Comparison of ENCODE assay signal across 10 cellular contexts in the genomic region with DNA sequence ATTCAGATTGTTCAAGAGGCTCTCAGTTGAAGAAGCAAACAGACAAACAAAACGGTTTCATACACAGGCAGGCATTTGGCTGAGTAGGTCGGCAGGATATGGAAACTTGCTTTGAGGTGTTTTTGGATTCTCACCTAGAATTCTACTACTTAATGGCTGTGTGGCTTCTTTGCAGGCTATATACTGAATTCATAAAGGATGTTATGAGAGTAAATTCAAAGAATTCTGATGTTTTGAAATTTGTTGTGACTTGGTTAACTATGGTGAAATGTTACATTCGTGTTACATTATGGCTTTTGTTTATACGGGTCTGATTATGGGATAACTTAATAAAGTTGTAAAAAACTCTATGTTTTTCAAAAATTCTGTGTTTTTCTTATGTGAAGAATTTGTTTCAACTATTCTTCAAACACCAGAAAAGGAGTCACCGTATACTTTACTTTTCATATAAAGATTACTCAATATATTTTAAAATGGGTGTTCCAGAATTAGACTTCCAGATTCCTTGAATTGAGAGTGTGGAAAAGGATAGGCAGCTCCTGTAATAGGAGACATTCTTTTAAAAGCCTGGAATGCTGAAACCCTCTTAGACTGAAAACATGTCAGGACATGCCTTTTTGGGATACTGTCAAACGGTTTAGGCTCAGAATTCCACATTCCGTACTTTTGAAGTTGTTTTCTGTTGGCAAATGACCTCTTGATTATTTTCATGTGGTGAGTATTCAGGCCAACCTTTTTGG. TPM values are rescaled to one million over a fixed set of nuclear protein-coding genes. Genes with fewer than 3 reads are reported as not detected.
DNase-seq lines count a peak whose midpoint lies in the region; ATAC-seq and TF ChIP-seq lines count a peak whose summit lies in the region.
"Had no signal": no experiment of that assay in that cellular context is flagged by ENCODE, and none has a peak within 500 bp of the region (broad histone marks: within the 10 kb centered on the region; RNA-seq: fewer than 3 reads in every experiment).

No MANE protein-coding gene starts in this region.

- ATAC-seq in HG03097 (IDR thresholded peaks at IDR 0.05; ENCODE audit: low FRiP score, unreplicated experiment) (no peak), HG03571 (IDR thresholded peaks at IDR 0.05; ENCODE audit: unreplicated experiment) (no peak)

- intact Hi-C loops in spleen (cut with DNase I; ENCODE audit: low total_unique reads), result no loop called here

- 71 to 83% (median 77%) methylated on average over 7 of the region's 7 CpGs for WGBS in spleen, 5 donors

- H3K27ac ChIP-seq in osteoblast (ENCODE audit: low read depth, low read length) (peak overlapping the region; percentile 98), spleen (peak overlapping the region in 4 of 8 donors; percentile 25 to 63 (median 40))

- no peak for TF ChIP-seq POLR2A in spleen (IDR thresholded peaks at IDR 0.05)

- DNase-seq in EH (ENCODE audit: low read depth), result peak; percentile 92
- DNase-seq in NCI-H1694 treated with DMSO at 0.1 percent for 48 hours (lab: John Stamatoyannopoulos, UW), result peak; percentile 40
- peak; percentile 81 for DNase-seq in epithelial cell of esophagus (ENCODE audit: low read depth)
- peak; percentile 47 for DNase-seq in osteoblast (ENCODE audit: insufficient read length, low spot score, missing footprints)
- DNase-seq in spleen, result no peak
- DNase-seq in HT-29 (ENCODE audit: low spot score), result no peak
- DNase-seq: hypothalamus; NK-92 treated with Interleukin-12 subunit alpha and Interleukin-12 subunit beta, amount 100 ng/mL, for 24 hours had no signal

- H3K36me3 ChIP-seq in osteoblast (ENCODE audit: insufficient read depth, low read length) (no peaks in the 10 kb centered on the region), spleen (no peaks in the 10 kb centered on the region)

- H3K79me2 ChIP-seq in osteoblast (ENCODE audit: insufficient read depth, low read length), result no peaks in the 10 kb centered on the region

- H3K9me3 ChIP-seq in osteoblast (ENCODE audit: low read depth, low read length) (no peaks in the 10 kb centered on the region), spleen (no peaks in the 10 kb centered on the region)

- H3K4me2 ChIP-seq in osteoblast (ENCODE audit: insufficient read depth, low read length), result peak overlapping the region; percentile 54

- peaks cover 83% of the 10 kb centered on the region for H3K4me1 ChIP-seq in osteoblast (ENCODE audit: insufficient read depth, low read length)
- peaks cover 7 to 52% (median 15%) of the 10 kb centered on the region in 6 donors for H3K4me1 ChIP-seq in spleen

- no peaks in the 10 kb centered on the region for H4K20me1 ChIP-seq in osteoblast (ENCODE audit: insufficient read depth, low read length)

- TF ChIP-seq CTCF in epithelial cell of esophagus (IDR thresholded peaks at IDR 0.05; ENCODE audit: insufficient read depth, low read depth, low read length, missing control alignments) (no peak), osteoblast (IDR thresholded peaks at IDR 0.05; ENCODE audit: extremely low read depth, low read depth, low read length) (no peak), spleen (IDR thresholded peaks at IDR 0.05 in 8 of 11, conservative IDR thresholded peaks at IDR 0.05 in 3 of 11) (no peak)

- no peak overlapping the region for H3K4me3 ChIP-seq in epithelial cell of esophagus (ENCODE audit: low read length)
- H3K4me3 ChIP-seq in osteoblast (ENCODE audit: insufficient read depth, low read length), result no peak overlapping the region
- H3K4me3 ChIP-seq in spleen, result no peak overlapping the region

- H2AFZ ChIP-seq in osteoblast (ENCODE audit: low read length), result no peak overlapping the region

- no peaks in the 10 kb centered on the region for H3K27me3 ChIP-seq in osteoblast (ENCODE audit: insufficient read depth, low read length)
- no peaks in the 10 kb centered on the region for H3K27me3 ChIP-seq in spleen (replicated peaks in 1 of 7)

RNA-seq across cellular contexts. Expression of a gene that starts 8.2 kb away (rescaled TPM):
- total RNA-seq in osteoblast (159 and 172 TPM in 2 replicates), spleen (100 to 1,000 TPM in 1 of 7 donors, 10 to 100 TPM in 6; 57.2 to 109 (median 63.5) TPM)
- 10 to 100 TPM; 39.1 to 55.5 (median 48.8) TPM for polyA plus RNA-seq in spleen
- total RNA-seq in HT-29 (2014; rRNA removed; shearing (Covaris generic)), result 203 and 235 TPM in 2 replicates

Comparison
In these comparisons a context has a peak if more than half of its experiments do, and no peak if none do; other contexts are left out.
1. DNase-seq: peak in EH (single experiment), NCI-H1694 treated with DMSO at 0.1 percent for 48 hours (single experiment), epithelial cell of esophagus (single experiment) and osteoblast (single experiment); none in spleen (single experiment) and HT-29 (single experiment).